In genomic region chr19:5987077-5987818, GRCh38 we compare ENCODE assay signal across 1 cellular context.
A peak's percentile ranks its signal among the peaks of the same experiment; 100 is the strongest.
TF ChIP-seq lines count a peak whose summit lies in the region.

No MANE protein-coding gene starts in this region.

TF ChIP-seq in K562, 482 proteins besides CTCF, POLR2A, EP300 and RAD21 (continued from another document and continues in another):
- TF ChIP-seq VEZF1 (CRISPR knock-in tag; IDR thresholded peaks at IDR 0.05) (no peak), ETV5 (CRISPR knock-in tag; IDR thresholded peaks at IDR 0.05; ENCODE audit: low read depth) (no peak), TAF1 (IDR thresholded peaks at IDR 0.05; ENCODE audit: control insufficient read depth, extremely low read depth, insufficient read depth, low read length, severe bottlenecking) (no peak), HDAC6 (IDR thresholded peaks at IDR 0.05; ENCODE audit: low read depth, low read length) (no peak), TAF15 (IDR thresholded peaks at IDR 0.05; ENCODE audit: low read depth, low read length) (no peak), RBBP5 (IDR thresholded peaks at IDR 0.05; ENCODE audit: borderline replicate concordance, insufficient read depth, low read length, poor library complexity, severe bottlenecking) (no peak), CHD2 (IDR thresholded peaks at IDR 0.05; ENCODE audit: low read depth, low read length) (no peak), ZNF384 (IDR thresholded peaks at IDR 0.05; ENCODE audit: low read depth, low read length) (0 out of 2 replicates have a peak, but pooled peaks have one; percentile 36), HDAC2 (IDR thresholded peaks at IDR 0.05) (no peak), HNRNPL (IDR thresholded peaks at IDR 0.05; ENCODE audit: low read depth, low read length) (no peak), HNRNPLL (IDR thresholded peaks at IDR 0.05; ENCODE audit: low read depth, low read length, poor library complexity, severe bottlenecking) (no peak), RBFOX2 (IDR thresholded peaks at IDR 0.05; ENCODE audit: low read depth, low read length) (0 out of 2 replicates have a peak, but pooled peaks have one; percentile 23), MAFG (tag; conservative IDR thresholded peaks at IDR 0.05) (no peak), PPARD (CRISPR knock-in tag; IDR thresholded peaks at IDR 0.05) (no peak), BRCA1 (IDR thresholded peaks at IDR 0.05) (no peak), BRCA1 (CRISPR knock-in tag; IDR thresholded peaks at IDR 0.05) (no peak), AFF1 (IDR thresholded peaks at IDR 0.05; ENCODE audit: low read depth in 1 of 2, partially characterized antibody in 2 of 2) (peak in 1 of 2 experiments; percentile 19), NR2C1 (IDR thresholded peaks at IDR 0.05) (no peak), NR2C1 (tag; IDR thresholded peaks at IDR 0.05) (no peak), ZNF282 (CRISPR knock-in tag; IDR thresholded peaks at IDR 0.05) (no peak), CREB1 (IDR thresholded peaks at IDR 0.05) (no peak), CREB1 (CRISPR knock-in tag; IDR thresholded peaks at IDR 0.05) (no peak), MTA3 (IDR thresholded peaks at IDR 0.05; ENCODE audit: borderline replicate concordance) (0 out of 2 replicates have a peak, but pooled peaks have one; percentile 41), ZFP30 (CRISPR knock-in tag; IDR thresholded peaks at IDR 0.05; ENCODE audit: borderline replicate concordance) (no peak), XRCC5 (IDR thresholded peaks at IDR 0.05; ENCODE audit: low read depth, low read length) (peak; percentile 70; the same call in 1 of the 2 replicates), ZNF316 (IDR thresholded peaks at IDR 0.05) (peak; percentile 50), COPS2 (conservative IDR thresholded peaks at IDR 0.05) (no peak), HIVEP1 (CRISPR knock-in tag; IDR thresholded peaks at IDR 0.05) (no peak), POLR2AphosphoS2 (IDR thresholded peaks at IDR 0.05; ENCODE audit: low read length) (no peak), TRIM24 (IDR thresholded peaks at IDR 0.05) (no peak), IRF1 (CRISPR knock-in tag; IDR thresholded peaks at IDR 0.05; ENCODE audit: borderline replicate concordance) (no peak), TARDBP (IDR thresholded peaks at IDR 0.05) (no peak), ZNF589 (CRISPR knock-in tag; IDR thresholded peaks at IDR 0.05; ENCODE audit: low read depth) (no peak), YY1 (IDR thresholded peaks at IDR 0.05; ENCODE audit: borderline replicate concordance in 1 of 3, control insufficient read depth in 1 of 3, extremely low read depth in 1 of 3, insufficient read depth in 3 of 3, insufficient read length in 1 of 3, insufficient replicate concordance in 2 of 3, low read depth in 1 of 3, low read length in 2 of 3) (peak in 1 of 3 experiments; percentile 22), NFE2L1 (tag; IDR thresholded peaks at IDR 0.05; ENCODE audit: borderline replicate concordance, low read depth) (no peak), ZBTB49 (CRISPR knock-in tag; IDR thresholded peaks at IDR 0.05; ENCODE audit: borderline replicate concordance) (no peak), REST (CRISPR knock-in tag; IDR thresholded peaks at IDR 0.05; ENCODE audit: low read depth) (no peak), ATF6 (CRISPR knock-in tag; IDR thresholded peaks at IDR 0.05) (no peak), MYNN (IDR thresholded peaks at IDR 0.05) (no peak), MYNN (CRISPR knock-in tag; IDR thresholded peaks at IDR 0.05) (no peak), CREM (IDR thresholded peaks at IDR 0.05; ENCODE audit: low read depth) (0 out of 2 replicates have a peak, but pooled peaks have one; percentile 25), ZNF696 (CRISPR knock-in tag; conservative IDR thresholded peaks at IDR 0.05) (no peak), RFX1 (IDR thresholded peaks at IDR 0.05) (no peak), NR2C2 (CRISPR knock-in tag; IDR thresholded peaks at IDR 0.05) (no peak), NR2C2 (tag; IDR thresholded peaks at IDR 0.05) (no peak), TCF7L2 (IDR thresholded peaks at IDR 0.05; ENCODE audit: low read depth, low read length) (no peak), SMAD4 (CRISPR knock-in tag; conservative IDR thresholded peaks at IDR 0.05) (0 out of 2 replicates have a peak, but pooled peaks have one; percentile 27), NR4A1 (CRISPR knock-in tag; IDR thresholded peaks at IDR 0.05) (no peak), NR4A1 (tag; IDR thresholded peaks at IDR 0.05) (no peak), KLF1 (tag; IDR thresholded peaks at IDR 0.05) (no peak), SMARCE1 (IDR thresholded peaks at IDR 0.05) (0 out of 2 replicates have a peak, but pooled peaks have one; percentile 38), ZNF584 (CRISPR knock-in tag; IDR thresholded peaks at IDR 0.05; ENCODE audit: low read depth) (no peak), SMAD3 (CRISPR knock-in tag; conservative IDR thresholded peaks at IDR 0.05) (no peak), ZBTB17 (CRISPR knock-in tag; IDR thresholded peaks at IDR 0.05) (no peak), ZEB2 (IDR thresholded peaks at IDR 0.05) (peak; percentile 13; the same call in 1 of the 2 replicates), NFE2 (IDR thresholded peaks at IDR 0.05; ENCODE audit: low read depth) (peak; percentile 75), MAX (CRISPR knock-in tag; IDR thresholded peaks at IDR 0.05) (0 out of 2 replicates have a peak, but pooled peaks have one; percentile 21), LEF1 (IDR thresholded peaks at IDR 0.05) (no peak), HMBOX1 (IDR thresholded peaks at IDR 0.05) (no peak), SMC3 (conservative IDR thresholded peaks at IDR 0.05; ENCODE audit: insufficient read depth, low read depth, low read length) (peak; percentile 48; the same call in 1 of the 2 replicates), STAG1 (CRISPR knock-in tag; IDR thresholded peaks at IDR 0.05; ENCODE audit: borderline replicate concordance) (no peak), L3MBTL2 (IDR thresholded peaks at IDR 0.05) (peak; percentile 33; the same call in 1 of the 2 replicates), FOXK2 (conservative IDR thresholded peaks at IDR 0.05 in 1 of 2, IDR thresholded peaks at IDR 0.05 in 1 of 2; ENCODE audit: low read depth in 2 of 2) (peak in 1 of 2 experiments; percentile 41; a peak in 1 of 4 replicates), ZKSCAN8 (CRISPR knock-in tag; IDR thresholded peaks at IDR 0.05) (no peak)
